1 cellular context compared by ENCODE assay signal in genomic region chr7:137081694-137082093, GRCh38.
TF ChIP-seq lines count a peak whose summit lies in the region.

No MANE protein-coding gene starts in this region.

TF ChIP-seq in WTC11, 78 proteins besides CTCF, POLR2A, EP300 and RAD21 (continued from another document):
- TF ChIP-seq ERG (CRISPR knock-in tag; IDR thresholded peaks at IDR 0.05) (no peak), PRDM15 (CRISPR knock-in tag; IDR thresholded peaks at IDR 0.05) (no peak), ZNF416 (CRISPR knock-in tag; IDR thresholded peaks at IDR 0.05) (no peak), TEAD4 (CRISPR knock-in tag; IDR thresholded peaks at IDR 0.05) (no peak)
